ENCODE assay signal across 15 cellular contexts in the genomic region with DNA sequence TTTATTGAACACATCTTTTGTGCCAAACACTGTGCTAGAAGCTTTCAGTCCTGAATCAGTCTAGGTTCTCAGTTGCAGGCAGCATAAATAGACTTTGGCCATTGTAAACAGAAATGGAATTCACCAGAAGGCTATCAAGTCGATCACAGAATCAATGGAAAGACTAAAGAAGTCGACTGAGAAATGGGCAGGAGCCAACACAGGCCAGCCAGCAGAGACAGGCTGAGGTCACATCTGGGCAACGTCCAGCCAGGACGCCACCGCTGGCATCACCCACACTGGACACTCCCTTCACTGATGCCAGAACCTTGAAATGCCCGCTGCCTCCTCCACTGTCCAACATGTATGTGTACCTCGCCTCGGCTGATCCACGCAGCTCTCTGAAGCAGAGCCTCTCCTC. TPM values are rescaled to one million over a fixed set of nuclear protein-coding genes. Genes with fewer than 3 reads are reported as not detected.
DNase-seq lines count a peak whose midpoint lies in the region; ATAC-seq and TF ChIP-seq lines count a peak whose summit lies in the region.
"Had no signal": no experiment of that assay in that cellular context is flagged by ENCODE, and none has a peak within 500 bp of the region (broad histone marks: within the 10 kb centered on the region; RNA-seq: fewer than 3 reads in every experiment).

No MANE protein-coding gene starts in this region.

- no peak overlapping the region for H2AK5ac ChIP-seq in H9 (ENCODE audit: insufficient read length, low read length)

- no peaks in the 10 kb centered on the region for H3K36me3 Mint-ChIP-seq in H9 (ENCODE audit: insufficient read depth in 1 of 3, low read depth in 3 of 3)
- H3K36me3 Mint-ChIP-seq: CD4-positive, CD25-positive, alpha-beta regulatory T cell had no signal

- H3K27me3 Mint-ChIP-seq in H9 (ENCODE audit: low read depth) = peaks cover 52% of the 10 kb centered on the region

- no peaks in the 10 kb centered on the region for H3K9me3 ChIP-seq in right lobe of liver
- no peaks in the 10 kb centered on the region for H3K9me3 ChIP-seq in gastrocnemius medialis
- H3K9me3 ChIP-seq in transverse colon = no peaks in the 10 kb centered on the region
- no peaks in the 10 kb centered on the region for H3K9me3 ChIP-seq in H9 (ENCODE audit: control insufficient read depth, low read depth, low read length)
- H3K9me3 ChIP-seq: BLaER1 treated with 17β-estradiol and CSF1 and Interleukin-3, amounts not matched to agents 10 nM and 100 nM had no signal

- H4K91ac ChIP-seq in H9 (ENCODE audit: insufficient read length, low read depth, low read length) = no peak overlapping the region

- no peak overlapping the region for H2BK15ac ChIP-seq in H9 (ENCODE audit: low read depth, low read length)

- H3K4me3 ChIP-seq in right lobe of liver (no peak overlapping the region), gastrocnemius medialis (no peak overlapping the region), transverse colon (no peak overlapping the region)
- H3K4me3 ChIP-seq: BLaER1 treated with 17β-estradiol and CSF1 and Interleukin-3, amounts not matched to agents 10 nM and 100 nM; GM23248 had no signal

- H3K36me3 ChIP-seq in right lobe of liver (no peaks in the 10 kb centered on the region), gastrocnemius medialis (no peaks in the 10 kb centered on the region), transverse colon (no peaks in the 10 kb centered on the region)
- H3K36me3 ChIP-seq: BLaER1 treated with 17β-estradiol and CSF1 and Interleukin-3, amounts not matched to agents 10 nM and 100 nM had no signal

- peak in 32 of 42 donors; percentile 37 to 81 (median 61) for DNase-seq in head of caudate nucleus
- DNase-seq in right lobe of liver = peak; percentile 86 to 91 (median 91)
- DNase-seq in substantia nigra (lab: John Stamatoyannopoulos, UW) = peak in 17 of 49 donors; percentile 21 to 69 (median 42)
- no peak for DNase-seq in gastrocnemius medialis
- no peak for DNase-seq in transverse colon
- DNase-seq in H9 = no peak
- DNase-seq: ACHN; CD4-positive, CD25-positive, alpha-beta regulatory T cell; DMS53; GF-D8; GM23248 had no signal

- in situ Hi-C loops in gastrocnemius medialis (cut with MboI; ENCODE audit: low sequenced_read_pairs in 4 of 4) (no loop called here), transverse colon (cut with MboI; ENCODE audit: low pct_ligation_motif_present in 1 of 4, low pct_unique_long_range_greater_than_20kb in 1 of 4, low sequenced_read_pairs in 3 of 4) (no loop called here)

- no peak overlapping the region for H4K5ac ChIP-seq in H9 (ENCODE audit: insufficient read length, low read depth, low read length)

- no peak overlapping the region for H3K18ac ChIP-seq in H9 (ENCODE audit: insufficient read length, low read depth, low read length)

- intact Hi-C loops in head of caudate nucleus (cut with DNase I) = no loop called here
- intact Hi-C loops in right lobe of liver (cut with DNase I) = no loop called here
- intact Hi-C loops in gastrocnemius medialis (cut with DNase I; ENCODE audit: low total_unique reads) = no loop called here
- intact Hi-C loops in transverse colon (cut with DNase I; ENCODE audit: low total_unique reads) = no loop called here

- H2BK5ac ChIP-seq in H9 (ENCODE audit: insufficient read length, low read length) = no peak overlapping the region

- no peak overlapping the region for H4K8ac ChIP-seq in H9 (replicated peaks; ENCODE audit: insufficient read length, low read depth, low read length)

- H2BK20ac ChIP-seq in H9 (ENCODE audit: low read depth, low read length, poor library complexity, severe bottlenecking) = no peak overlapping the region

- no peaks in the 10 kb centered on the region for H3K79me2 ChIP-seq in H9 (ENCODE audit: insufficient read depth, low read length)

- H2AFZ ChIP-seq in H9 (ENCODE audit: low read length) = no peak overlapping the region
- H2AFZ ChIP-seq: GM23248 had no signal

- H3T11ph ChIP-seq in H9 (ENCODE audit: low read length) = no peak overlapping the region

- H2BK120ac ChIP-seq in H9 (ENCODE audit: low read depth, low read length, poor library complexity, severe bottlenecking) = no peak overlapping the region

- no peak overlapping the region for H3K23ac ChIP-seq in H9 (ENCODE audit: insufficient read length, low read depth, low read length)

- 33% methylated on average over 8 of the region's 9 CpGs for WGBS in right lobe of liver (ENCODE audit: insufficient coverage, low coverage, low lambda C conversion rate, missing lambda C conversion rate)
- WGBS in transverse colon (ENCODE audit: low coverage in 1 of 2), 2 donors = 76% methylated on average over 9 of the region's 9 CpGs; no CpG with 5 or more reads in 1 of the 2 donors
- no CpG with 5 or more reads among the region's 9 CpGs for WGBS in H9 (ENCODE audit: extremely low coverage, insufficient read length, low lambda C conversion rate)

- H3K9ac ChIP-seq in H9 (ENCODE audit: extremely low read depth, insufficient read length, low read length) = no peak overlapping the region
- H3K9ac ChIP-seq: BLaER1 treated with 17β-estradiol and CSF1 and Interleukin-3, amounts not matched to agents 10 nM and 100 nM; GM23248 had no signal

- no peak for TF ChIP-seq EP300 in transverse colon (IDR thresholded peaks at IDR 0.05; ENCODE audit: low read depth)

- no peaks in the 10 kb centered on the region for H3K9me3 Mint-ChIP-seq in H9

- H3K56ac ChIP-seq in H9 (ENCODE audit: insufficient read length, low read depth, low read length) = no peak overlapping the region

- ATAC-seq in right lobe of liver (peak; percentile 85 to 89 (median 88)), gastrocnemius medialis (no peak), GM19328 (IDR thresholded peaks at IDR 0.05; ENCODE audit: unreplicated experiment) (no peak)

- no peaks in the 10 kb centered on the region for H3K23me2 ChIP-seq in H9 (ENCODE audit: insufficient read length, low read depth, low read length, poor library complexity, severe bottlenecking)

- H3K27me3 ChIP-seq in right lobe of liver (no peaks in the 10 kb centered on the region), gastrocnemius medialis (peaks cover 4 to 9% (median 5%) of the 10 kb centered on the region in 3 donors), transverse colon (peaks cover 18% of the 10 kb centered on the region), H9 (ENCODE audit: insufficient read depth, low read length) (no peaks in the 10 kb centered on the region; the same call in 1 of the 2 replicates)

- no peak overlapping the region for H2BK12ac ChIP-seq in H9 (ENCODE audit: insufficient read length, low read depth, low read length)

- no peak overlapping the region for H3K4me2 ChIP-seq in H9 (ENCODE audit: insufficient read depth, insufficient read length, low read length)
- H3K4me2 ChIP-seq: BLaER1 treated with 17β-estradiol and CSF1 and Interleukin-3, amounts not matched to agents 10 nM and 100 nM had no signal

- no peak overlapping the region for H3K14ac ChIP-seq in H9 (ENCODE audit: insufficient read depth, low read length)

- peaks cover 0 to 9% of the 10 kb centered on the region in 2 experiments; a peak in 2 of 4 replicates for H3K4me1 Mint-ChIP-seq in H9
- H3K4me1 Mint-ChIP-seq: CD4-positive, CD25-positive, alpha-beta regulatory T cell had no signal

- no peak overlapping the region for H3K4ac ChIP-seq in H9 (ENCODE audit: low read depth, low read length)

- H3K79me1 ChIP-seq in H9 (ENCODE audit: insufficient read depth, low read depth, low read length, poor library complexity, severe bottlenecking) = no peaks in the 10 kb centered on the region

- no peak for TF ChIP-seq CTCF in right lobe of liver (IDR thresholded peaks at IDR 0.05)
- TF ChIP-seq CTCF in gastrocnemius medialis (IDR thresholded peaks at IDR 0.05 in 4 of 5, conservative IDR thresholded peaks at IDR 0.05 in 1 of 5) = no peak
- TF ChIP-seq CTCF in transverse colon (IDR thresholded peaks at IDR 0.05) = no peak
- no peak for TF ChIP-seq CTCF in H9 (conservative IDR thresholded peaks at IDR 0.05)

- TF ChIP-seq POLR2A in right lobe of liver (IDR thresholded peaks at IDR 0.05) = no peak
- no peak for TF ChIP-seq POLR2A in gastrocnemius medialis (IDR thresholded peaks at IDR 0.05)
- TF ChIP-seq POLR2A in transverse colon (IDR thresholded peaks at IDR 0.05) = no peak

- no peak overlapping the region for H3K4me3 Mint-ChIP-seq in H9
- H3K4me3 Mint-ChIP-seq: CD4-positive, CD25-positive, alpha-beta regulatory T cell had no signal

- peaks cover 0 to 42% (median 22%) of the 10 kb centered on the region in 4 donors for H3K4me1 ChIP-seq in right lobe of liver
- no peaks in the 10 kb centered on the region for H3K4me1 ChIP-seq in gastrocnemius medialis
- H3K4me1 ChIP-seq in transverse colon = peaks cover 0 to under 1% (median 0%) of the 10 kb centered on the region in 4 donors
- no peaks in the 10 kb centered on the region for H3K4me1 ChIP-seq in H9 (ENCODE audit: insufficient read depth, low read length)

- H3K27ac Mint-ChIP-seq in H9 = no peak overlapping the region
- H3K27ac Mint-ChIP-seq: CD4-positive, CD25-positive, alpha-beta regulatory T cell had no signal

- H3K27ac ChIP-seq in angular gyrus (ENCODE audit: low read depth, low read length) = peak overlapping the region; percentile 45
- H3K27ac ChIP-seq in right lobe of liver = peak overlapping the region in 1 of 3 donors; percentile 57
- peak overlapping the region; percentile 82 for H3K27ac ChIP-seq in substantia nigra (ENCODE audit: low read depth, low read length, poor library complexity, severe bottlenecking)
- H3K27ac ChIP-seq in gastrocnemius medialis = no peak overlapping the region
- H3K27ac ChIP-seq in transverse colon = no peak overlapping the region
- H3K27ac ChIP-seq in H9 (ENCODE audit: insufficient read length, low read depth, low read length) = no peak overlapping the region
- H3K27ac ChIP-seq: BLaER1 treated with 17β-estradiol and CSF1 and Interleukin-3, amounts not matched to agents 10 nM and 100 nM; GM23248 had no signal

- no peaks in the 10 kb centered on the region for H4K20me1 ChIP-seq in H9 (ENCODE audit: control insufficient read depth, insufficient read depth, insufficient read length)

RNA-seq across cellular contexts. Expression of a gene that starts 5.5 kb away (rescaled TPM):
- total RNA-seq in right lobe of liver (under 1 TPM in 1 of 6 experiments, not detected in 5; 0.49 TPM), gastrocnemius medialis (not detected), transverse colon (1 to 10 TPM; 1.4 to 6.7 (median 1.8) TPM), H9 (2021) (0.42 and 0.88 TPM in 2 replicates)
- total RNA-seq: CD4-positive, CD25-positive, alpha-beta regulatory T cell; GM23248; HT-29 had no signal

RNA-seq across cellular contexts. Expression of a gene that starts 46.7 kb away (rescaled TPM):
- 1 to 10 TPM in 5 of 6 experiments, under 1 TPM in 1; 0.49 to 2.7 (median 1.8) TPM for total RNA-seq in right lobe of liver
- total RNA-seq in gastrocnemius medialis = 1 to 10 TPM; 3.3 to 6.1 (median 4.7) TPM
- total RNA-seq in transverse colon = 1 to 10 TPM in 2 of 4 donors, not detected in 2; 2.9 to 3.7 TPM
- total RNA-seq in H9 (2021) = 2.8 and 3.0 TPM in 2 replicates

Comparison
In these comparisons a context has a peak if more than half of its experiments do, and no peak if none do; other contexts are left out.
1. H3K27ac ChIP-seq: peak in angular gyrus (single experiment) and substantia nigra (single experiment); none in gastrocnemius medialis (0 of 4), transverse colon (0 of 4) and H9 (single experiment).
2. DNase-seq: peak in head of caudate nucleus (32 of 42) and right lobe of liver (3 of 3); none in gastrocnemius medialis (0 of 2), transverse colon (single experiment) and H9 (single experiment).
3. ATAC-seq: peak in right lobe of liver (4 of 4); none in gastrocnemius medialis (0 of 2) and GM19328 (single experiment).